In the genomic region with DNA sequence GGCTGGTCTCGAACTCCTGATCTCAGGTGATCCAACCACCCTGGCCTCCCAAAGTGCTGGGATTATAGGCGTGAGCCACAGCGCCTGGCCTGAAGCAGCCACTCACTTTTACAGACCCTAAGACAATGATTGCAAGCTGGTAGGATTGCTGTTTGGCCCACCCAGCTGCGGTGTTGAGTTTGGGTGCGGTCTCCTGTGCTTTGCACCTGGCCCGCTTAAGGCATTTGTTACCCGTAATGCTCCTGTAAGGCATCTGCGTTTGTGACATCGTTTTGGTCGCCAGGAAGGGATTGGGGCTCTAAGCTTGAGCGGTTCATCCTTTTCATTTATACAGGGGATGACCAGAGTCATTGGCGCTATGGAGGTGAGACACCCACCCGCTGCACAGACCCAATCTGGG, we compare ENCODE assay signal across 11 cellular contexts. TPM values are rescaled to one million over a fixed set of nuclear protein-coding genes. Genes with fewer than 3 reads are reported as not detected.
DNase-seq lines count a peak whose midpoint lies in the region; ATAC-seq and TF ChIP-seq lines count a peak whose summit lies in the region.
"Had no signal": no experiment of that assay in that cellular context is flagged by ENCODE, and none has a peak within 500 bp of the region (broad histone marks: within the 10 kb centered on the region; RNA-seq: fewer than 3 reads in every experiment).

No MANE protein-coding gene starts in this region.

- intact Hi-C loops in heart right ventricle (cut with DNase I) (no loop called here), Right ventricle myocardium superior (cut with DNase I) (no loop called here), vagina (cut with DNase I) (no loop called here)

- H3K4me1 ChIP-seq in heart right ventricle: peaks cover 0 to 23% (median 13%) of the 10 kb centered on the region in 9 donors
- peaks cover 20% of the 10 kb centered on the region for H3K4me1 ChIP-seq in vagina

- peaks cover 4% of the 10 kb centered on the region for H3K27me3 Mint-ChIP-seq in nephron (ENCODE audit: low read depth)

- H3K36me3 ChIP-seq in heart right ventricle (no peaks in the 10 kb centered on the region), vagina (no peaks in the 10 kb centered on the region)
- H3K36me3 ChIP-seq: pancreas had no signal

- no peak for TF ChIP-seq POLR2A in vagina (IDR thresholded peaks at IDR 0.05)

- no peaks in the 10 kb centered on the region for H3K9me3 Mint-ChIP-seq in nephron

- H3K27ac Mint-ChIP-seq in nephron: peak overlapping the region in 1 of 3 experiments; percentile 70

- H3K4me3 Mint-ChIP-seq in nephron: peak overlapping the region; percentile 82 to 84 (median 83)

- DNase-seq in heart right ventricle (no peak), Right ventricle myocardium superior (no peak), epithelial cell of proximal tubule (ENCODE audit: low read depth) (no peak), vagina (ENCODE audit: extremely low spot score in 2 of 2) (no peak), retina (no peak)
- DNase-seq in activated CD4-positive, CD25-positive, alpha-beta regulatory T cell (lab: John Stamatoyannopoulos, UW): no peak
- DNase-seq: Calu3, NCI-H187 treated with DMSO at 0.1 percent for 48 hours had no signal

- no peaks in the 10 kb centered on the region for H3K36me3 Mint-ChIP-seq in nephron (ENCODE audit: low read depth)

- ATAC-seq in heart right ventricle (peak in 2 of 8 donors; percentile 3 to 12), Right ventricle myocardium superior (ENCODE audit: poor library complexity) (no peak), GM19324 (IDR thresholded peaks at IDR 0.05; ENCODE audit: low FRiP score, unreplicated experiment) (no peak)

- WGBS in heart right ventricle, 2 donors: 42 to 47% methylated on average over 13 of the region's 13 CpGs

- H3K27me3 ChIP-seq in heart right ventricle: peaks cover 0 to 16% (median 0%) of the 10 kb centered on the region in 7 donors
- H3K27me3 ChIP-seq in vagina: no peaks in the 10 kb centered on the region
- H3K27me3 ChIP-seq: pancreas had no signal

- H3K27ac ChIP-seq in heart right ventricle (no peak overlapping the region), vagina (peak overlapping the region; percentile 6)
- H3K27ac ChIP-seq: pancreas had no signal

- H3K4me1 Mint-ChIP-seq in nephron: peaks cover 25% of the 10 kb centered on the region

- H3K9me3 ChIP-seq in heart right ventricle: no peaks in the 10 kb centered on the region
- H3K9me3 ChIP-seq in vagina: no peaks in the 10 kb centered on the region
- H3K9me3 ChIP-seq: pancreas had no signal

- H3K4me3 ChIP-seq in heart right ventricle (peak overlapping the region in 9 of 10 donors; percentile 36 to 75 (median 59)), epithelial cell of proximal tubule (ENCODE audit: low read depth, low read length) (peak overlapping the region; percentile 62), vagina (peak overlapping the region; percentile 46 to 55)

- no peak for TF ChIP-seq CTCF in heart right ventricle (IDR thresholded peaks at IDR 0.05)
- no peak for TF ChIP-seq CTCF in epithelial cell of proximal tubule (conservative IDR thresholded peaks at IDR 0.05; ENCODE audit: low read depth, low read length)
- no peak for TF ChIP-seq CTCF in nephron (IDR thresholded peaks at IDR 0.05; ENCODE audit: unreplicated experiment in 3 of 3)
- TF ChIP-seq CTCF in vagina (IDR thresholded peaks at IDR 0.05): no peak

RNA-seq across cellular contexts. Expression of a gene that starts 1.5 kb away (rescaled TPM):
- 10 to 100 TPM in 1 of 10 donors, 1 to 10 TPM in 1, under 1 TPM in 3, not detected in 5; 0.20 to 13.2 (median 0.24) TPM for total RNA-seq in heart right ventricle
- polyA plus RNA-seq in heart right ventricle: 1 to 10 TPM in 1 of 2 donors, not detected in 1; 1.0 TPM
- not detected for total RNA-seq in Right ventricle myocardium superior
- 0.43 TPM in 1 of 2 replicates, not detected in the other for total RNA-seq in epithelial cell of proximal tubule
- 0.98 TPM for total RNA-seq in vagina

RNA-seq across cellular contexts. Expression of a gene that starts 10.2 kb away (rescaled TPM):
- total RNA-seq in heart right ventricle: under 1 TPM in 8 of 10 donors, not detected in 2; 0.09 to 0.85 (median 0.30) TPM
- polyA plus RNA-seq in heart right ventricle: 1 to 10 TPM in 1 of 2 donors, under 1 TPM in 1; 0.35 to 1.3 TPM
- total RNA-seq in Right ventricle myocardium superior: 0.24 TPM
- total RNA-seq in epithelial cell of proximal tubule: 11.9 and 17.5 TPM in 2 replicates
- total RNA-seq in vagina: 1.2 TPM

RNA-seq across cellular contexts. Expression of a gene that starts 14.5 kb away (rescaled TPM):
- total RNA-seq in heart right ventricle (100 to 1,000 TPM; 548 to 922 (median 784) TPM), Right ventricle myocardium superior (966 TPM), epithelial cell of proximal tubule (265 and 267 TPM in 2 replicates), vagina (460 TPM)
- polyA plus RNA-seq in heart right ventricle: 1,000 to 10,000 TPM in 1 of 2 donors, 100 to 1,000 TPM in 1; 597 to 1,940 TPM

RNA-seq across cellular contexts. Expression of a gene that starts 17.1 kb away (rescaled TPM):
- total RNA-seq in heart right ventricle: 10 to 100 TPM; 37.9 to 54.0 (median 43.9) TPM
- polyA plus RNA-seq in heart right ventricle: 100 to 1,000 TPM in 1 of 2 donors, 10 to 100 TPM in 1; 95.3 to 210 TPM
- total RNA-seq in Right ventricle myocardium superior: 48.4 TPM
- 19.0 and 35.4 TPM in 2 replicates for total RNA-seq in epithelial cell of proximal tubule
- total RNA-seq in vagina: 17.2 TPM

RNA-seq across cellular contexts. Expression of a gene that starts 17.4 kb away (rescaled TPM):
- total RNA-seq in heart right ventricle: over 10,000 TPM in 3 of 10 donors, 1,000 to 10,000 TPM in 7; 3,879 to 14,997 (median 5,788) TPM
- 100 to 1,000 TPM in 1 of 2 donors, 10 to 100 TPM in 1; 14.9 to 476 TPM for polyA plus RNA-seq in heart right ventricle
- 19,155 TPM for total RNA-seq in Right ventricle myocardium superior
- 3,154 and 10,636 TPM in 2 replicates for total RNA-seq in epithelial cell of proximal tubule
- 8,462 TPM for total RNA-seq in vagina
